Comparison of ENCODE assay signal across 1 cellular context in the genomic region with DNA sequence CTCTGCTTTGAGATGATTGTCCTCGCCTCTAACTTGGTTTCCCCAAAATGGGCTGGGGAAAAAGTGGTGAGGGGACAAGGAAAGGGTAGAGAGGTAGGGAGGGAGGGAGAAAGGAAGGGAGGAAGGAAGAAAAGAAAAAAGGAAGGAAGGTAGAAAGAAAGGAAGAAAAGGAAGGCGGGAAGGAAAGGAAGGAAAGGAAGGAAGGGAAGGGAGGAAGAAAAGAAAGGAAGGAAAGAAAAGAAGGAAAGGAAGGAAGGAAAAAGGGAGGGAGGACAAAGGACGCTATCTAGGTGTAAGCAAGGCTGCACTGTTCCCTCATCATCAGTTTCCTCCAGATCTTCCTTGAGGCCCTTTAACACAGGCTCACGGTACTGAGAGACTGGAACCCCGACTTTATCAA.
TF ChIP-seq lines count a peak whose summit lies in the region.

No MANE protein-coding gene starts in this region.

TF ChIP-seq in H1, 55 proteins besides CTCF, POLR2A, EP300 and RAD21:
- no peak for TF ChIP-seq HDAC2 (IDR thresholded peaks at IDR 0.05; ENCODE audit: borderline replicate concordance in 1 of 2, low read depth in 2 of 2, low read length in 2 of 2)
- no peak for TF ChIP-seq SRF (IDR thresholded peaks at IDR 0.05; ENCODE audit: low read depth, low read length)
- no peak for TF ChIP-seq BRCA1 (IDR thresholded peaks at IDR 0.05; ENCODE audit: low read depth, low read length)
- no peak for TF ChIP-seq SP4 (IDR thresholded peaks at IDR 0.05; ENCODE audit: low read length)
- no peak for TF ChIP-seq RFX5 (IDR thresholded peaks at IDR 0.05; ENCODE audit: borderline replicate concordance, low read depth, low read length)
- no peak for TF ChIP-seq NRF1 (IDR thresholded peaks at IDR 0.05; ENCODE audit: low read depth, low read length)
- TF ChIP-seq ASH2L (IDR thresholded peaks at IDR 0.05; ENCODE audit: low read length), result no peak
- TF ChIP-seq, protein P1, sequence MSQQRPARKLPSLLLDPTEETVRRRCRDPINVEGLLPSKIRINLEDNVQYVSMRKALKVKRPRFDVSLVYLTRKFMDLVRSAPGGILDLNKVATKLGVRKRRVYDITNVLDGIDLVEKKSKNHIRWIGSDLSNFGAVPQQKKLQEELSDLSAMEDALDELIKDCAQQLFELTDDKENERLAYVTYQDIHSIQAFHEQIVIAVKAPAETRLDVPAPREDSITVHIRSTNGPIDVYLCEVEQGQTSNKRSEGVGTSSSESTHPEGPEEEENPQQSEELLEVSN (IDR thresholded peaks at IDR 0.05), result no peak
- no peak for TF ChIP-seq POLR2AphosphoS5 (IDR thresholded peaks at IDR 0.05; ENCODE audit: low read depth, low read length)
- TF ChIP-seq, protein P2, sequence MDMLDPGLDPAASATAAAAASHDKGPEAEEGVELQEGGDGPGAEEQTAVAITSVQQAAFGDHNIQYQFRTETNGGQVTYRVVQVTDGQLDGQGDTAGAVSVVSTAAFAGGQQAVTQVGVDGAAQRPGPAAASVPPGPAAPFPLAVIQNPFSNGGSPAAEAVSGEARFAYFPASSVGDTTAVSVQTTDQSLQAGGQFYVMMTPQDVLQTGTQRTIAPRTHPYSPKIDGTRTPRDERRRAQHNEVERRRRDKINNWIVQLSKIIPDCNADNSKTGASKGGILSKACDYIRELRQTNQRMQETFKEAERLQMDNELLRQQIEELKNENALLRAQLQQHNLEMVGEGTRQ (IDR thresholded peaks at IDR 0.05; ENCODE audit: low read length), result no peak
- TF ChIP-seq TBP (IDR thresholded peaks at IDR 0.05; ENCODE audit: low read depth, low read length), result no peak
